Comparison of ENCODE assay signal across 8 cellular contexts in the genomic region with DNA sequence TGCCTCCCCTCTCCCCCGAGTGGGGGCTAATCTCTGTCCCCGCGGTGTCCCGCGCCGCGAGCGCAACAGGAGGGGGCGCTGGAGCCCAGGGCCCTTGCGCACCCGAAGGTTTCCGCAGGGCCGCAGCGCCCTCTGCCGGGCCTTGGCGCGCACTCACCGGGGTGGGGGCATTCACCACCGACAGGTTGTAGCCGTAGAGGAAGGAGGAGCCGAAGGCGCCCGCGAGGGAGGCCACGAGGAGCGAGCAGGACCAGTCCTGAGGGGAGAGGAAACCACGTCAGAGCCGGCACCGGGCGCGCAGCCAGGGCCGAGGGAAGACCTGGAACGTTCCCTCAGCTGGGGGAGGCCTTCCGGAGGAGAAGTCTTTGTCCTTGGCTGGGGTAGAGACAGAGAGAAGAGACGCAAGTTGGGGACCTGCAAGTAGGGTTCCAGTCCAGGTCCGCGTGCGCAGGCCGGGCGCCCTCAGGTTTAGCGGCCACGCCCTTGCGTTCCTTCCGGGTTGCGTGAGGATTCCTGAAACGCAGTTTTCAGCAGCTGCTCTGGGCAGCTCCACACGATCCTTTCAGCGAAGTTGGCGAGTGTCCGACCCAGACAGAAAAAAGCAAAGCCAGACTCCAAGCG.
DNase-seq lines count a peak whose midpoint lies in the region; ATAC-seq lines count a peak whose summit lies in the region.

No MANE protein-coding gene starts in this region.

- DNase-seq in CD1c-positive myeloid dendritic cell (ENCODE audit: extremely low spot score), result peak; percentile 99
- DNase-seq in NK-92 treated with Interleukin-12 subunit alpha and Interleukin-12 subunit beta, amount 100 ng/mL, for 24 hours (lab: John Stamatoyannopoulos, UW), result peak; percentile 81
- DNase-seq in activated T-cell treated with anti-CD3 and anti-CD28 coated beads for 1 hour (ENCODE audit: low read depth), result peak; percentile 81
- DNase-seq in epidermal melanocyte (ENCODE audit: insufficient read length, low spot score), result peak; percentile 76
- peak; percentile 93 for DNase-seq in midbrain (lab: John Stamatoyannopoulos, UW)
- peak; percentile 86 for DNase-seq in stimulated activated CD8-positive, alpha-beta memory T cell treated with anti-CD3 and anti-CD28 coated beads, Interleukin-15, amount 100 ng/mL, for 48 hours (ENCODE audit: low read depth in 2 of 2)

- peak; percentile 96 for ATAC-seq in GM19328 (IDR thresholded peaks at IDR 0.05; ENCODE audit: unreplicated experiment)
- peak; percentile 97 for ATAC-seq in HG03520 (IDR thresholded peaks at IDR 0.05; ENCODE audit: unreplicated experiment)

Comparison
In these comparisons a context has a peak if more than half of its experiments do, and no peak if none do; other contexts are left out.
1. Peak in every context shown above with its lines: DNase-seq and ATAC-seq.